In the genomic region with DNA sequence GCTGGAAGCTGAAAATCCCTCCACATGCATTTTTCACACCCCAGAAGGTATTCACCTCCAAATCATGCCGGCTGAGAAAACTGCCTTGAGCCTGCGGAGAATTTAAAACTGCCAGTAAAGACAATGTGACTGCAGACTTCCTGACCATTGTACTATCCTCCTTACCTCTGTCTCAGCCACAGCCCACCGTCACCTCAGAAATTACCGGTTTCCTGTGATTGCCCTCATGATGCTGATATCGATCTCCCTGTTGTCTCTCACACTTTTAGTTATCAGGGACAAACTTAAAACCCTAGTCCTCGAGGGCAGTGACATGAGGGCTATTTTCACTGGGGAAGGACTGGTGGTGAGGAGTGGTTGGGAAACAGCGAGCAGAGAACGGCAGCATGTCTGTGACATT, we compare ENCODE assay signal across 22 cellular contexts. TPM values are rescaled to one million over a fixed set of nuclear protein-coding genes. Genes with fewer than 3 reads are reported as not detected.
DNase-seq lines count a peak whose midpoint lies in the region; ATAC-seq and TF ChIP-seq lines count a peak whose summit lies in the region.
"Had no signal": no experiment of that assay in that cellular context is flagged by ENCODE, and none has a peak within 500 bp of the region (broad histone marks: within the 10 kb centered on the region; RNA-seq: fewer than 3 reads in every experiment).

No MANE protein-coding gene starts in this region.

- H3K36me3 Mint-ChIP-seq in Caco-2 (ENCODE audit: insufficient read depth, unreplicated experiment) (no peaks in the 10 kb centered on the region), chondrocyte (ENCODE audit: low read depth) (no peaks in the 10 kb centered on the region)
- H3K36me3 Mint-ChIP-seq: CD14-positive monocyte; CD4-positive, alpha-beta memory T cell; CD4-positive, CD25-positive, alpha-beta regulatory T cell; CD8-positive, alpha-beta memory T cell had no signal

- intact Hi-C loops in Caco-2 (cut with micrococcal nuclease; ENCODE audit: unreplicated experiment): loop anchor here (2.0 kb wide), 1 partner anchor 13 kb away; no protein-coding TSS in a partner anchor

- CTCF ChIA-PET in Caco-2 (lab: Charles Lee): no interaction called here

- H3K9me3 ChIP-seq in Caco-2: no peaks in the 10 kb centered on the region; the same call in 1 of the 2 replicates
- H3K9me3 ChIP-seq: BE2C, BLaER1 had no signal

- no TSS peak for BruUV-seq in Caco-2 (replicated peaks; lab: Mats Ljungman, UMichigan)

- TF ChIP-seq CTCF in Caco-2 (IDR thresholded peaks at IDR 0.05; ENCODE audit: insufficient read depth in 1 of 2, low read depth in 1 of 2, low read length in 1 of 2, severe bottlenecking in 1 of 2, unreplicated experiment in 1 of 2) (no peak), chondrocyte (IDR thresholded peaks at IDR 0.05) (no peak)

- no peaks in the 10 kb centered on the region for H3K9me3 Mint-ChIP-seq in Caco-2 (ENCODE audit: unreplicated experiment)
- no peaks in the 10 kb centered on the region for H3K9me3 Mint-ChIP-seq in chondrocyte (ENCODE audit: low read depth)
- H3K9me3 Mint-ChIP-seq: CD4-positive, alpha-beta memory T cell; CD4-positive, CD25-positive, alpha-beta regulatory T cell; CD8-positive, alpha-beta memory T cell had no signal

- H3K27ac Mint-ChIP-seq in Caco-2 (ENCODE audit: unreplicated experiment): peak overlapping the region; percentile 45
- H3K27ac Mint-ChIP-seq in chondrocyte (ENCODE audit: unreplicated experiment): peak overlapping the region; percentile 13
- H3K27ac Mint-ChIP-seq: CD4-positive, alpha-beta memory T cell; CD4-positive, CD25-positive, alpha-beta regulatory T cell had no signal

- POLR2A ChIA-PET in Caco-2 (lab: Charles Lee): no interaction called here

- H3K27me3 Mint-ChIP-seq in Caco-2 (ENCODE audit: insufficient read depth, unreplicated experiment) (no peaks in the 10 kb centered on the region), chondrocyte (ENCODE audit: low read depth) (peaks cover 20% of the 10 kb centered on the region)

- peaks cover 41% of the 10 kb centered on the region for H3K4me1 ChIP-seq in Caco-2
- H3K4me1 ChIP-seq: BE2C had no signal

- DNase-seq in Caco-2 (no peak), chondrocyte (ENCODE audit: low spot score) (no peak), islet precursor cell (peak; percentile 51), NCI-H82 treated with DMSO at 0.1 percent for 48 hours (lab: John Stamatoyannopoulos, UW; ENCODE audit: unreplicated experiment) (no peak)
- peak; percentile 33 for DNase-seq in Jurkat, Clone E6-1 (ENCODE audit: low read depth, low spot score)
- no peak for DNase-seq in stimulated activated naive CD8-positive, alpha-beta T cell treated with anti-CD3 and anti-CD28 coated beads, Interleukin-15, Interleukin-2, amounts not matched to agents 100 U/mL and 50 U/mL, for 24 hours
- DNase-seq: 8988T; ACHN; BE2C; C1 segment of cervical spinal cord; Calu3; CD4-positive, alpha-beta memory T cell; CD4-positive, CD25-positive, alpha-beta regulatory T cell; CD8-positive, alpha-beta memory T cell; COR-L47; DMS79 treated with DMSO at 0.1 percent for 48 hours; GF-D8 had no signal

- H3K4me3 ChIP-seq in Caco-2 (ENCODE audit: low read depth, low read length): no peak overlapping the region
- H3K4me3 ChIP-seq in Jurkat, Clone E6-1 (ENCODE audit: low read length): no peak overlapping the region
- H3K4me3 ChIP-seq: BLaER1 had no signal

- ATAC-seq in stimulated activated naive CD8-positive, alpha-beta T cell treated with anti-CD3 and anti-CD28 coated beads, Interleukin-15, Interleukin-2, amounts not matched to agents 100 U/mL and 50 U/mL, for 24 hours: no peak
- ATAC-seq in HG02798 (IDR thresholded peaks at IDR 0.05; ENCODE audit: poor library complexity, unreplicated experiment) (no peak), HG03521 (IDR thresholded peaks at IDR 0.05; ENCODE audit: unreplicated experiment) (no peak)

- H3K27me3 ChIP-seq in Caco-2 (replicated peaks; ENCODE audit: control insufficient read depth, insufficient read depth, low read length): no peaks in the 10 kb centered on the region
- H3K27me3 ChIP-seq: BLaER1 had no signal

- H3K4me3 Mint-ChIP-seq in Caco-2 (ENCODE audit: unreplicated experiment) (no peak overlapping the region), chondrocyte (ENCODE audit: unreplicated experiment) (no peak overlapping the region)
- H3K4me3 Mint-ChIP-seq: CD4-positive, alpha-beta memory T cell; CD4-positive, CD25-positive, alpha-beta regulatory T cell; CD8-positive, alpha-beta memory T cell had no signal

- H3K36me3 ChIP-seq in Caco-2 (ENCODE audit: control insufficient read depth, insufficient read depth, low read length): no peaks in the 10 kb centered on the region; the same call in 1 of the 2 replicates
- H3K36me3 ChIP-seq: BE2C, BLaER1 had no signal

- peaks cover 34% of the 10 kb centered on the region for H3K4me1 Mint-ChIP-seq in Caco-2 (ENCODE audit: low read depth, unreplicated experiment)
- H3K4me1 Mint-ChIP-seq in chondrocyte (ENCODE audit: low read depth): peaks cover 11% of the 10 kb centered on the region
- H3K4me1 Mint-ChIP-seq: CD4-positive, alpha-beta memory T cell; CD4-positive, CD25-positive, alpha-beta regulatory T cell; CD8-positive, alpha-beta memory T cell had no signal

RNA-seq across cellular contexts. Expression of gene FOXQ1, which starts 30.2 kb away (rescaled TPM):
- total RNA-seq in Caco-2 (2022) (170 and 191 TPM in 2 replicates), chondrocyte (0.15 TPM in 1 of 3 replicates, not detected in the others)
- not detected for polyA plus RNA-seq in Jurkat, Clone E6-1 (2012; ENCODE audit: insufficient read depth, insufficient read length)
- total RNA-seq: A673; CD4-positive, alpha-beta memory T cell; CD4-positive, CD25-positive, alpha-beta regulatory T cell; CD8-positive, alpha-beta memory T cell had no signal
- polyA plus RNA-seq: CD14-positive monocyte; CD4-positive, alpha-beta memory T cell; CD4-positive, CD25-positive, alpha-beta regulatory T cell; CD8-positive, alpha-beta memory T cell had no signal

Comparison
In these comparisons a context has a peak if more than half of its experiments do, and no peak if none do; other contexts are left out.
1. DNase-seq: peak in Jurkat, Clone E6-1 (single experiment) and islet precursor cell (single experiment); none in Caco-2 (0 of 2), chondrocyte (single experiment), stimulated activated naive CD8-positive, alpha-beta T cell treated with anti-CD3 and anti-CD28 coated beads, Interleukin-15, Interleukin-2, amounts not matched to agents 100 U/mL and 50 U/mL, for 24 hours (single experiment) and NCI-H82 treated with DMSO at 0.1 percent for 48 hours (single experiment).
2. RNA of gene FOXQ1, which starts 30.2 kb away (total RNA-seq): 170 to 191 TPM in Caco-2; 0.15 TPM in chondrocyte; every median in the first group is over 100 times any median in the second.